ENCODE assay signal across 9 cellular contexts in the genomic region with DNA sequence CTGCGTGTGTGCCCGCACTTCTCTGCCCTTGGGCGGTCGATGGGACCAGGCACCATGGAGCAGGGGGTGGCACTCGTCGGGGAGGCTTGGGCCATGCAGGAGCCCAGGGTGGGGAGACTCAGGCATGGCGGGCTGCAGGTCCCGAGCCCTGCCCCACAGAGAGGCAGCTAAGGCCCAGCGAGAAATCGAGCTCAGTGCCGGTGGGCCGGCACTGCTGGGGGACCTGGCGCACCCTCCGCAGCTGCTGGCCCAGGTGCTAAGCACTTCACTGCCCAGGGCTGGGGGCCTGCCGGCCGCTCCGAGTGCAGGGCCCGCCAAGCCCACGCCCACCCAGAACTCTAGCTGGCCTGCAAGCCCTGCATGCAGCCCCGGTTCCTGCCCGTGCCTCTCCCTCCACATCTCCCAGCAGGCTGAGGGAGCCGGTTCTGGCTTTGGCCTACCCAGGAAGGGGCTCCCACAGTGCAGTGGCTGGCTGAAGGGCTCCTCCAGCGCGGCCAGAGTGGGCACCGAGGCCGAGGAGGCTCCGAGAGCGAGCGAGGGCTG. TPM values are rescaled to one million over a fixed set of nuclear protein-coding genes. Genes with fewer than 3 reads are reported as not detected.
DNase-seq lines count a peak whose midpoint lies in the region; ATAC-seq, FAIRE-seq and TF ChIP-seq lines count a peak whose summit lies in the region.
"Had no signal": no experiment of that assay in that cellular context is flagged by ENCODE, and none has a peak within 500 bp of the region (broad histone marks: within the 10 kb centered on the region; RNA-seq: fewer than 3 reads in every experiment).

No MANE protein-coding gene starts in this region.

- peaks cover 0 to 2% (median 0%) of the 10 kb centered on the region in 7 donors for H3K9me3 Mint-ChIP-seq in naive B cell

- DNase-seq in K562 (ENCODE audit: extremely low read depth in 1 of 4, low spot score in 3 of 4) = no peak
- no peak for DNase-seq in naive B cell
- DNase-seq in GM19240 (ENCODE audit: insufficient read length, low spot score) = no peak
- no peak for DNase-seq in activated CD4-positive, CD25-positive, alpha-beta regulatory T cell treated with anti-CD3 and anti-CD28 coated beads, Interleukin-2, amount 50 U/mL, for 72 hours
- DNase-seq in activated gamma-delta T cell (lab: John Stamatoyannopoulos, UW) = no peak
- DNase-seq in A673 (ENCODE audit: low spot score) = no peak

- H3K4me1 Mint-ChIP-seq in naive B cell = peaks cover 28 to 33% (median 30%) of the 10 kb centered on the region in 3 donors

- no peaks in the 10 kb centered on the region for H3K9me3 ChIP-seq in K562 (replicated peaks; ENCODE audit: control insufficient read depth, insufficient read depth, low read depth, low read length)
- H3K9me3 ChIP-seq in A673 (ENCODE audit: low read depth, low read length, poor library complexity, severe bottlenecking) = no peaks in the 10 kb centered on the region

- H3K27ac ChIP-seq in ACC112 (ENCODE audit: low read depth, low read length) (peak overlapping the region; percentile 85), KMS-11 (peak overlapping the region; percentile 99), K562 (ENCODE audit: extremely low read depth, low read depth, low read length) (no peak overlapping the region), A673 (ENCODE audit: low read depth, low read length, poor library complexity, severe bottlenecking) (no peak overlapping the region)
- H3K27ac ChIP-seq: SK-N-MC had no signal

- no peaks in the 10 kb centered on the region for H4K20me1 ChIP-seq in KMS-11 (ENCODE audit: insufficient read depth)
- H4K20me1 ChIP-seq in K562 (replicated peaks; ENCODE audit: control insufficient read depth, insufficient read depth, low read length) = no peaks in the 10 kb centered on the region

- TF ChIP-seq POLR2A in K562 (conservative IDR thresholded peaks at IDR 0.05) = no peak

- H3K79me2 ChIP-seq in ACC112 (ENCODE audit: control insufficient read depth, insufficient read depth, low read length, unreplicated experiment) (peaks cover 18% of the 10 kb centered on the region), KMS-11 (ENCODE audit: insufficient read depth, low read depth) (no peaks in the 10 kb centered on the region), K562 (ENCODE audit: control insufficient read depth, insufficient read depth, low read length) (no peaks in the 10 kb centered on the region)

- H3K9me1 ChIP-seq in K562 (ENCODE audit: control insufficient read depth, insufficient read depth, low read length) = no peaks in the 10 kb centered on the region

- 19% methylated on average over 16 of the region's 29 CpGs for WGBS in K562 (ENCODE audit: insufficient coverage, low coverage, missing lambda C conversion rate)

- TF ChIP-seq RAD21 in K562 (CRISPR knock-in tag; conservative IDR thresholded peaks at IDR 0.05 in 1 of 2, IDR thresholded peaks at IDR 0.05 in 1 of 2) = no peak

- peak overlapping the region; percentile 95 for H3K9ac ChIP-seq in KMS-11
- H3K9ac ChIP-seq in K562 (ENCODE audit: insufficient read depth in 1 of 2, low read depth in 2 of 2, low read length in 2 of 2) = no peak overlapping the region; a peak in 1 of 4 replicates

- peak overlapping the region in 7 of 8 donors; percentile 82 to 99 (median 97) for H3K4me3 Mint-ChIP-seq in naive B cell

- H3K4me1 ChIP-seq in ACC112 (ENCODE audit: control insufficient read depth, insufficient read depth, low read length, unreplicated experiment) = peaks cover 12% of the 10 kb centered on the region
- peaks cover 22% of the 10 kb centered on the region for H3K4me1 ChIP-seq in KMS-11 (ENCODE audit: low read depth, poor library complexity, severe bottlenecking)
- H3K4me1 ChIP-seq in K562 (replicated peaks in 1 of 2; ENCODE audit: control insufficient read depth in 2 of 2, insufficient read depth in 2 of 2, low read length in 2 of 2) = peaks cover 0 to 7% of the 10 kb centered on the region in 2 experiments; a peak in 1 of 5 replicates
- H3K4me1 ChIP-seq in A673 (ENCODE audit: insufficient read depth, low read length, poor library complexity, severe bottlenecking) = no peaks in the 10 kb centered on the region

- in situ Hi-C loops in K562 (cut with MboI) = no loop called here

- H3K36me3 ChIP-seq in ACC112 (ENCODE audit: insufficient read depth, low read length) = peaks cover 31% of the 10 kb centered on the region
- no peaks in the 10 kb centered on the region for H3K36me3 ChIP-seq in KMS-11 (ENCODE audit: insufficient read depth)
- H3K36me3 ChIP-seq in K562 (ENCODE audit: control insufficient read depth, insufficient read depth, low read length) = no peaks in the 10 kb centered on the region
- H3K36me3 ChIP-seq in A673 (ENCODE audit: insufficient read depth, low read length, poor library complexity, severe bottlenecking) = no peaks in the 10 kb centered on the region

- no peak for TF ChIP-seq EP300 in K562 (IDR thresholded peaks at IDR 0.05; ENCODE audit: low read length)

- peaks cover 14 to 21% of the 10 kb centered on the region in 2 donors for H3K36me3 Mint-ChIP-seq in naive B cell

- BruUV-seq in K562 (replicated peaks; lab: Mats Ljungman, UMichigan) (no TSS peak), A673 (replicated peaks; lab: Mats Ljungman, UMichigan) (no TSS peak)

- H2AFZ ChIP-seq in ACC112 (ENCODE audit: low read length, unreplicated experiment) = peak overlapping the region; percentile 99
- peak overlapping the region; percentile 99 for H2AFZ ChIP-seq in KMS-11 (ENCODE audit: low read depth)
- H2AFZ ChIP-seq in K562 (ENCODE audit: low read depth, low read length) = no peak overlapping the region; the same call in 1 of the 2 replicates

- intact Hi-C loops in K562 (cut with micrococcal nuclease) (no loop called here), A673 (cut with micrococcal nuclease; ENCODE audit: unreplicated experiment) (no loop called here)

- TF ChIP-seq CTCF in KMS-11 (conservative IDR thresholded peaks at IDR 0.05; ENCODE audit: low read depth, low read length) (no peak), K562 (IDR thresholded peaks at IDR 0.05 in 2 of 3, conservative IDR thresholded peaks at IDR 0.05 in 1 of 3; ENCODE audit: insufficient read depth in 2 of 3, low read depth in 1 of 3, low read length in 3 of 3) (no peak), A673 (conservative IDR thresholded peaks at IDR 0.05; ENCODE audit: low read depth, low read length) (no peak)

- POLR2A ChIA-PET in K562 (lab: Yijun Ruan, JAX) = interaction anchor here (1.1 kb wide), 1 partner anchor 10 kb away, joined by 5 read pairs; no protein-coding TSS in a partner anchor
- POLR2A ChIA-PET in A673 (lab: Charles Lee; ENCODE audit: low non-redundant PET) = no interaction called here

- H3K27me3 ChIP-seq in ACC112 (ENCODE audit: insufficient read depth, low read length) (no peaks in the 10 kb centered on the region), KMS-11 (ENCODE audit: insufficient read depth, low read depth) (no peaks in the 10 kb centered on the region), K562 (ENCODE audit: control insufficient read depth in 2 of 2, insufficient read depth in 2 of 2, low read length in 2 of 2) (peaks cover 0 to 20% of the 10 kb centered on the region in 2 experiments; a peak in 2 of 5 replicates), A673 (replicated peaks; ENCODE audit: insufficient read depth, low read depth, low read length, poor library complexity) (peaks cover 3% of the 10 kb centered on the region)

- peak overlapping the region; percentile 92 to 99 (median 96) for H3K27ac Mint-ChIP-seq in naive B cell

- no peaks in the 10 kb centered on the region for H3K27me3 Mint-ChIP-seq in naive B cell

- peak overlapping the region; percentile 90 for H3K4me2 ChIP-seq in KMS-11
- H3K4me2 ChIP-seq in K562 (ENCODE audit: insufficient read depth, low read length) = peak overlapping the region; percentile 7; the same call in 1 of the 2 replicates

- CTCF ChIA-PET in K562 (lab: Yijun Ruan, JAX; ENCODE audit: low intra/inter-chr PET ratio) (no interaction called here), A673 (lab: Charles Lee) (no interaction called here)

- ATAC-seq in K562 = no peak
- no peak for ATAC-seq in naive B cell (ENCODE audit: low read depth in 2 of 2)

- no peak for FAIRE-seq in K562 (lab: Jason Lieb, UNC)

- H3K4me3 ChIP-seq in ACC112 (ENCODE audit: low read depth, low read length) (peak overlapping the region; percentile 85), KMS-11 (IDR thresholded peaks at IDR 0.05; ENCODE audit: insufficient read depth, low read depth, low read length) (peak overlapping the region; percentile 43), K562 (no peak overlapping the region), A673 (ENCODE audit: low read depth, low read length, poor library complexity, severe bottlenecking) (no peak overlapping the region)
- H3K4me3 ChIP-seq: SK-N-MC had no signal

TF ChIP-seq in K562, 482 proteins besides CTCF, POLR2A, EP300 and RAD21 (continues in another document):
- TF ChIP-seq, protein P1, sequence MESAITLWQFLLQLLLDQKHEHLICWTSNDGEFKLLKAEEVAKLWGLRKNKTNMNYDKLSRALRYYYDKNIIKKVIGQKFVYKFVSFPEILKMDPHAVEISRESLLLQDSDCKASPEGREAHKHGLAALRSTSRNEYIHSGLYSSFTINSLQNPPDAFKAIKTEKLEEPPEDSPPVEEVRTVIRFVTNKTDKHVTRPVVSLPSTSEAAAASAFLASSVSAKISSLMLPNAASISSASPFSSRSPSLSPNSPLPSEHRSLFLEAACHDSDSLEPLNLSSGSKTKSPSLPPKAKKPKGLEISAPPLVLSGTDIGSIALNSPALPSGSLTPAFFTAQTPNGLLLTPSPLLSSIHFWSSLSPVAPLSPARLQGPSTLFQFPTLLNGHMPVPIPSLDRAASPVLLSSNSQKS (CRISPR knock-in tag; IDR thresholded peaks at IDR 0.05) = no peak
- TF ChIP-seq SMARCE1 (IDR thresholded peaks at IDR 0.05) (no peak), ELF4 (CRISPR knock-in tag; IDR thresholded peaks at IDR 0.05) (no peak)

RNA-seq across cellular contexts. Expression of gene RTP4, which starts 0.6 kb away (rescaled TPM):
- total RNA-seq in K562 (2011; cell fraction: chromatin; rRNA removed; ENCODE audit: low replicate concordance) = not detected in 2 replicates
- total RNA-seq in K562 (2011; cell fraction: nucleolus; rRNA removed) = not detected in 2 replicates
- total RNA-seq in K562 (2011; cell fraction: nucleoplasm; rRNA removed) = not detected in 2 replicates
- total RNA-seq in K562 (2014; rRNA removed) (not detected in 2 replicates), K562 (2014; rRNA removed; fragmentation: Illumina TruSeq; extraction: Trizol) (not detected in 2 replicates), K562 (2015; rRNA removed; fragmentation: Illumina TruSeq; extraction: Trizol) (not detected in 2 replicates), K562 (2021) (not detected in 2 replicates), A673 (2021) (not detected in 2 replicates)
- polyA plus RNA-seq in K562 (2011; rRNA removed) (not detected in 2 replicates), K562 (2014; fragmentation: Illumina TruSeq; extraction: Trizol) (not detected in 2 replicates), K562 (2014; fragmentation: Nextera tagmentation; extraction: Ambion mirVana) (under 1 TPM; 0.06 to 0.17 TPM), K562 (2014; rRNA removed) (not detected in 2 replicates), naive B cell (ENCODE audit: low read depth in 6 of 6) (1 to 10 TPM in 5 of 6 donors, not detected in 1; 4.9 to 9.9 (median 8.4) TPM)
- not detected in 2 replicates for polyA plus RNA-seq in K562 (2011; cell fraction: cytosol; rRNA removed)
- polyA plus RNA-seq in K562 (2011; cell fraction: nucleus; rRNA removed) = not detected in 2 replicates
- 0.07 and 0.28 TPM in 2 replicates for polyA plus RNA-seq in K562 (2012)
- polyA minus RNA-seq in K562 (2011; rRNA and poly(A)+ RNA removed) = not detected in 2 replicates
- not detected in 2 replicates for polyA minus RNA-seq in K562 (2011; cell fraction: cytosol; rRNA and poly(A)+ RNA removed)
- polyA minus RNA-seq in K562 (2011; cell fraction: nucleus; rRNA and poly(A)+ RNA removed) = not detected in 2 replicates

Comparison
In these comparisons a context has a peak if more than half of its experiments do, and no peak if none do; other contexts are left out.
1. H3K27ac ChIP-seq: peak in ACC112 (single experiment) and KMS-11 (single experiment); none in K562 (single experiment) and A673 (single experiment).
2. H3K4me3 ChIP-seq: peak in ACC112 (single experiment) and KMS-11 (single experiment); none in K562 (single experiment) and A673 (single experiment).